ENCODE assay signal across 8 cellular contexts in genomic region chr1:247639381-247639981, GRCh38. TPM values are rescaled to one million over a fixed set of nuclear protein-coding genes. Genes with fewer than 3 reads are reported as not detected.
DNase-seq lines count a peak whose midpoint lies in the region; ATAC-seq and TF ChIP-seq lines count a peak whose summit lies in the region.

No MANE protein-coding gene starts in this region.

- ATAC-seq in activated CD8-positive, alpha-beta T cell treated with anti-CD3 and anti-CD28 coated beads for 36 hours, result peak; percentile 97
- no peak for ATAC-seq in HG03457 (IDR thresholded peaks at IDR 0.05; ENCODE audit: unreplicated experiment)

- CTCF ChIA-PET in activated CD8-positive, alpha-beta T cell treated with anti-CD3 and anti-CD28 coated beads for 36 hours (lab: Charles Lee), result no interaction called here

- no peaks in the 10 kb centered on the region for H3K27me3 ChIP-seq in parathyroid adenoma (ENCODE audit: control insufficient read depth, insufficient read depth, low read length)

- no peaks in the 10 kb centered on the region for H3K36me3 ChIP-seq in parathyroid adenoma (ENCODE audit: control insufficient read depth, insufficient read depth, low read length)

- POLR2A ChIA-PET in activated CD8-positive, alpha-beta T cell treated with anti-CD3 and anti-CD28 coated beads for 36 hours (lab: Charles Lee), result no interaction called here

- H2AFZ ChIP-seq in parathyroid adenoma, result no peak overlapping the region

- no peaks in the 10 kb centered on the region for H3K9me3 Mint-ChIP-seq in activated CD8-positive, alpha-beta T cell treated with anti-CD3 and anti-CD28 coated beads for 36 hours
- H3K9me3 Mint-ChIP-seq in glutamatergic neuron (ENCODE audit: unreplicated experiment), result peaks cover 3% of the 10 kb centered on the region

- peak; percentile 28 for DNase-seq in GM03348 (ENCODE audit: low spot score)
- DNase-seq in activated CD8-positive, alpha-beta T cell treated with anti-CD3 and anti-CD28 coated beads for 36 hours, result peak; percentile 64
- peak; percentile 82 for DNase-seq in glutamatergic neuron
- DNase-seq in NCI-H146 (lab: John Stamatoyannopoulos, UW), result no peak
- no peak for DNase-seq in NCI-H128 (lab: John Stamatoyannopoulos, UW; ENCODE audit: unreplicated experiment)
- DNase-seq in NCI-H2081 (lab: John Stamatoyannopoulos, UW), result no peak

- H3K4me1 Mint-ChIP-seq in activated CD8-positive, alpha-beta T cell treated with anti-CD3 and anti-CD28 coated beads for 36 hours (ENCODE audit: low read depth), result peaks cover 2% of the 10 kb centered on the region
- peaks cover 1% of the 10 kb centered on the region for H3K4me1 Mint-ChIP-seq in glutamatergic neuron (ENCODE audit: low read depth, unreplicated experiment)

- no peak overlapping the region for H3K9ac ChIP-seq in parathyroid adenoma

- peak overlapping the region; percentile 54 for H3K4me2 ChIP-seq in parathyroid adenoma (ENCODE audit: low read length)

- no peaks in the 10 kb centered on the region for H3K36me3 Mint-ChIP-seq in activated CD8-positive, alpha-beta T cell treated with anti-CD3 and anti-CD28 coated beads for 36 hours (ENCODE audit: low read depth)
- H3K36me3 Mint-ChIP-seq in glutamatergic neuron (ENCODE audit: unreplicated experiment), result no peaks in the 10 kb centered on the region

- no peak for TF ChIP-seq CTCF in activated CD8-positive, alpha-beta T cell treated with anti-CD3 and anti-CD28 coated beads for 36 hours (IDR thresholded peaks at IDR 0.05)
- TF ChIP-seq CTCF in glutamatergic neuron (IDR thresholded peaks at IDR 0.05; ENCODE audit: partially characterized antibody, unreplicated experiment) (no peak), parathyroid adenoma (IDR thresholded peaks at IDR 0.05) (no peak)

- H3K9me3 ChIP-seq in parathyroid adenoma (ENCODE audit: control insufficient read depth, low read length), result no peaks in the 10 kb centered on the region

- H3K4me3 ChIP-seq in parathyroid adenoma (ENCODE audit: low read depth, low read length), result peak overlapping the region; percentile 38

- H3K4me1 ChIP-seq in parathyroid adenoma, result no peaks in the 10 kb centered on the region

- intact Hi-C loops in activated CD8-positive, alpha-beta T cell treated with anti-CD3 and anti-CD28 coated beads for 36 hours (cut with micrococcal nuclease), result no loop called here

- H3K27ac Mint-ChIP-seq in activated CD8-positive, alpha-beta T cell treated with anti-CD3 and anti-CD28 coated beads for 36 hours, result no peak overlapping the region
- no peak overlapping the region for H3K27ac Mint-ChIP-seq in glutamatergic neuron (ENCODE audit: unreplicated experiment)

- peaks cover 28% of the 10 kb centered on the region for H3K27me3 Mint-ChIP-seq in activated CD8-positive, alpha-beta T cell treated with anti-CD3 and anti-CD28 coated beads for 36 hours
- H3K27me3 Mint-ChIP-seq in glutamatergic neuron (ENCODE audit: unreplicated experiment), result peaks cover 3% of the 10 kb centered on the region

- H3K79me2 ChIP-seq in parathyroid adenoma, result no peaks in the 10 kb centered on the region

- no peak overlapping the region for H3K27ac ChIP-seq in parathyroid adenoma

- no peak overlapping the region for H3K4me3 Mint-ChIP-seq in activated CD8-positive, alpha-beta T cell treated with anti-CD3 and anti-CD28 coated beads for 36 hours
- H3K4me3 Mint-ChIP-seq in glutamatergic neuron (ENCODE audit: unreplicated experiment), result peak overlapping the region; percentile 81

RNA-seq across cellular contexts. Expression of gene OR2G3, which starts 34.1 kb away (rescaled TPM):
- total RNA-seq in activated CD8-positive, alpha-beta T cell treated with anti-CD3 and anti-CD28 coated beads for 36 hours, result not detected
- not detected for total RNA-seq in glutamatergic neuron (ENCODE audit: unreplicated experiment)

RNA-seq across cellular contexts. Expression of gene OR13G1, which starts 40.1 kb away (rescaled TPM):
- total RNA-seq in activated CD8-positive, alpha-beta T cell treated with anti-CD3 and anti-CD28 coated beads for 36 hours, result not detected
- not detected for total RNA-seq in glutamatergic neuron (ENCODE audit: unreplicated experiment)

RNA-seq across cellular contexts. Expression of gene OR2G2, which starts 51.3 kb away (rescaled TPM):
- not detected for total RNA-seq in activated CD8-positive, alpha-beta T cell treated with anti-CD3 and anti-CD28 coated beads for 36 hours
- not detected for total RNA-seq in glutamatergic neuron (ENCODE audit: unreplicated experiment)

Comparison
In these comparisons a context has a peak if more than half of its experiments do, and no peak if none do; other contexts are left out.
1. DNase-seq: peak in GM03348 (single experiment), activated CD8-positive, alpha-beta T cell treated with anti-CD3 and anti-CD28 coated beads for 36 hours (single experiment) and glutamatergic neuron (single experiment); none in NCI-H146 (single experiment), NCI-H128 (single experiment) and NCI-H2081 (0 of 2).